In genomic region chr17:3529817-3530741, GRCh38 we compare ENCODE assay signal across 8 cellular contexts. TPM values are rescaled to one million over a fixed set of nuclear protein-coding genes. Genes with fewer than 3 reads are reported as not detected.
DNase-seq lines count a peak whose midpoint lies in the region; ATAC-seq and TF ChIP-seq lines count a peak whose summit lies in the region.

No MANE protein-coding gene starts in this region.

- H3K27me3 ChIP-seq in right lobe of liver (no peaks in the 10 kb centered on the region), subcutaneous abdominal adipose tissue (ENCODE audit: control insufficient read depth in 5 of 5, insufficient read depth in 4 of 5, low read length in 5 of 5) (peaks cover 0 to 3% (median 0%) of the 10 kb centered on the region in 5 donors)
- no peaks in the 10 kb centered on the region for H3K27me3 ChIP-seq in naive thymus-derived CD4-positive, alpha-beta T cell (ENCODE audit: control insufficient read depth in 2 of 2, insufficient read depth in 2 of 2, low read length in 2 of 2)

- H3K36me3 ChIP-seq in right lobe of liver: no peaks in the 10 kb centered on the region
- H3K36me3 ChIP-seq in subcutaneous abdominal adipose tissue (ENCODE audit: control insufficient read depth in 5 of 5, insufficient read depth in 5 of 5, low read length in 5 of 5): peaks cover 0 to 7% (median 5%) of the 10 kb centered on the region in 5 donors
- H3K36me3 ChIP-seq in naive thymus-derived CD4-positive, alpha-beta T cell (ENCODE audit: control insufficient read depth in 2 of 3, insufficient read depth in 3 of 3, low read length in 3 of 3): no peaks in the 10 kb centered on the region

- H3K4me3 Mint-ChIP-seq in naive thymus-derived CD4-positive, alpha-beta T cell: no peak overlapping the region

- TF ChIP-seq POLR2A in erythroblast (IDR thresholded peaks at IDR 0.05; ENCODE audit: low read length) (no peak), right lobe of liver (IDR thresholded peaks at IDR 0.05) (no peak), GM18505 (IDR thresholded peaks at IDR 0.05; ENCODE audit: borderline replicate concordance, extremely low read depth, insufficient read depth, insufficient read length) (no peak)

- ATAC-seq in right lobe of liver (peak in 3 of 4 donors; percentile 26 to 60 (median 42)), GM18505 (IDR thresholded peaks at IDR 0.05; ENCODE audit: unreplicated experiment) (no peak)
- ATAC-seq in naive thymus-derived CD4-positive, alpha-beta T cell: no peak

- WGBS in right lobe of liver (ENCODE audit: insufficient coverage, low coverage, low lambda C conversion rate, missing lambda C conversion rate): 40% methylated on average over 2 of the region's 32 CpGs

- no peak for TF ChIP-seq CTCF in right lobe of liver (IDR thresholded peaks at IDR 0.05)

- H3K27ac ChIP-seq in right lobe of liver (no peak overlapping the region), subcutaneous abdominal adipose tissue (ENCODE audit: low read depth, low read length) (no peak overlapping the region)
- no peak overlapping the region for H3K27ac ChIP-seq in naive thymus-derived CD4-positive, alpha-beta T cell (ENCODE audit: low read depth, low read length)

- peaks cover 0 to 8% (median 3%) of the 10 kb centered on the region in 5 donors for H3K27me3 Mint-ChIP-seq in naive thymus-derived CD4-positive, alpha-beta T cell

- CTCF ChIA-PET in naive thymus-derived CD4-positive, alpha-beta T cell (lab: Charles Lee): no interaction called here

- intact Hi-C loops in right lobe of liver (cut with DNase I): no loop called here
- intact Hi-C loops in naive thymus-derived CD4-positive, alpha-beta T cell (cut with micrococcal nuclease): no loop called here

- DNase-seq in HUDEP-2 (lab: John Stamatoyannopoulos, UW; ENCODE audit: unreplicated experiment in 76 of 76) (peak in 47 of 76 experiments; percentile 4 to 64 (median 27)), erythroblast (lab: John Stamatoyannopoulos, UW) (peak; percentile 47 to 64), right lobe of liver (no peak), SKM-1 treated with dmso at 0.1 percent for 144 hours (lab: John Stamatoyannopoulos, UW; ENCODE audit: unreplicated experiment) (no peak)
- no peak for DNase-seq in central memory CD4-positive, alpha-beta T cell
- no peak for DNase-seq in naive thymus-derived CD4-positive, alpha-beta T cell

- H3K27ac Mint-ChIP-seq in naive thymus-derived CD4-positive, alpha-beta T cell: no peak overlapping the region

- POLR2A ChIA-PET in naive thymus-derived CD4-positive, alpha-beta T cell (lab: Charles Lee): no interaction called here

- H3K9ac ChIP-seq in subcutaneous abdominal adipose tissue (ENCODE audit: low read length in 5 of 5): no peak overlapping the region

- peaks cover 0 to 3% (median 0%) of the 10 kb centered on the region in 11 donors for H3K9me3 Mint-ChIP-seq in naive thymus-derived CD4-positive, alpha-beta T cell

- peaks cover 0 to 5% (median 0%) of the 10 kb centered on the region in 5 donors for H3K36me3 Mint-ChIP-seq in naive thymus-derived CD4-positive, alpha-beta T cell

- H3K9me3 ChIP-seq in right lobe of liver (no peaks in the 10 kb centered on the region), subcutaneous abdominal adipose tissue (ENCODE audit: control insufficient read depth in 5 of 5, low read length in 5 of 5) (no peaks in the 10 kb centered on the region)
- H3K9me3 ChIP-seq in naive thymus-derived CD4-positive, alpha-beta T cell (ENCODE audit: control insufficient read depth in 2 of 3, low read length in 3 of 3): no peaks in the 10 kb centered on the region

- H3K4me1 ChIP-seq in right lobe of liver (no peaks in the 10 kb centered on the region), subcutaneous abdominal adipose tissue (ENCODE audit: control insufficient read depth in 5 of 5, insufficient read depth in 5 of 5, low read length in 5 of 5) (peaks cover 1 to 33% (median 28%) of the 10 kb centered on the region in 5 donors)
- no peaks in the 10 kb centered on the region for H3K4me1 ChIP-seq in naive thymus-derived CD4-positive, alpha-beta T cell (ENCODE audit: control insufficient read depth in 2 of 2, insufficient read depth in 2 of 2, low read length in 2 of 2)

- H3K4me3 ChIP-seq in right lobe of liver (no peak overlapping the region), subcutaneous abdominal adipose tissue (ENCODE audit: low read depth in 1 of 5, low read length in 5 of 5) (peak overlapping the region in 3 of 5 donors; percentile 6 to 39 (median 27))
- no peak overlapping the region for H3K4me3 ChIP-seq in naive thymus-derived CD4-positive, alpha-beta T cell (ENCODE audit: low read length)

- H3K4me1 Mint-ChIP-seq in naive thymus-derived CD4-positive, alpha-beta T cell: peaks cover 0 to 5% (median 3%) of the 10 kb centered on the region in 7 donors

RNA-seq across cellular contexts. Expression of gene TRPV3, which starts 27.5 kb away (rescaled TPM):
- total RNA-seq in right lobe of liver: 1 to 10 TPM in 1 of 6 experiments, under 1 TPM in 4, not detected in 1; 0.12 to 2.1 (median 0.37) TPM
- total RNA-seq in naive thymus-derived CD4-positive, alpha-beta T cell: under 1 TPM in 3 of 5 experiments, not detected in 2; 0.15 to 0.64 (median 0.48) TPM
- polyA plus RNA-seq in naive thymus-derived CD4-positive, alpha-beta T cell: not detected

RNA-seq across cellular contexts. Expression of gene ASPA, which starts 54.3 kb away (rescaled TPM):
- total RNA-seq in right lobe of liver: 1 to 10 TPM; 1.7 to 6.0 (median 4.2) TPM
- total RNA-seq in naive thymus-derived CD4-positive, alpha-beta T cell: not detected
- not detected for polyA plus RNA-seq in naive thymus-derived CD4-positive, alpha-beta T cell

RNA-seq across cellular contexts. Expression of gene SPATA22, which starts 58.5 kb away (rescaled TPM):
- not detected for total RNA-seq in right lobe of liver
- total RNA-seq in naive thymus-derived CD4-positive, alpha-beta T cell: under 1 TPM in 1 of 5 experiments, not detected in 4; 0.19 TPM
- polyA plus RNA-seq in naive thymus-derived CD4-positive, alpha-beta T cell: not detected

Comparison
In these comparisons a context has a peak if more than half of its experiments do, and no peak if none do; other contexts are left out.
1. DNase-seq: peak in HUDEP-2 (47 of 76) and erythroblast (2 of 2); none in right lobe of liver (0 of 3), central memory CD4-positive, alpha-beta T cell (single experiment), SKM-1 treated with dmso at 0.1 percent for 144 hours (single experiment) and naive thymus-derived CD4-positive, alpha-beta T cell (0 of 9).
2. ATAC-seq: peak in right lobe of liver (3 of 4); none in GM18505 (single experiment) and naive thymus-derived CD4-positive, alpha-beta T cell (single experiment).
3. H3K4me3 ChIP-seq: peak in subcutaneous abdominal adipose tissue (3 of 5); none in right lobe of liver (0 of 3) and naive thymus-derived CD4-positive, alpha-beta T cell (single experiment).